13 cellular contexts compared by ENCODE assay signal in genomic region chr12:94768398-94769039, GRCh38.
DNase-seq lines count a peak whose midpoint lies in the region; ATAC-seq, FAIRE-seq and TF ChIP-seq lines count a peak whose summit lies in the region.
"Had no signal": no experiment of that assay in that cellular context is flagged by ENCODE, and none has a peak within 500 bp of the region (broad histone marks: within the 10 kb centered on the region; RNA-seq: fewer than 3 reads in every experiment).

No MANE protein-coding gene starts in this region.

- H3K9ac ChIP-seq in astrocyte (ENCODE audit: low read length), result no peak overlapping the region

- H3K9me3 ChIP-seq in astrocyte (ENCODE audit: insufficient read depth, low read depth, low read length), result no peaks in the 10 kb centered on the region
- no peaks in the 10 kb centered on the region for H3K9me3 ChIP-seq in stomach
- H3K9me3 ChIP-seq: ascending aorta had no signal

- no peak for FAIRE-seq in astrocyte (lab: Jason Lieb, UNC)

- no peaks in the 10 kb centered on the region for H3K9me3 Mint-ChIP-seq in astrocyte (ENCODE audit: unreplicated experiment)
- H3K9me3 Mint-ChIP-seq in activated CD8-positive, alpha-beta memory T cell treated with anti-CD3 and anti-CD28 coated beads, Interleukin-2, amount 10 ng/mL, durations not matched to agents 7 days and 5 days (ENCODE audit: low read depth), result no peaks in the 10 kb centered on the region

- H3K27me3 Mint-ChIP-seq in astrocyte (ENCODE audit: low read depth, unreplicated experiment), result peaks cover 9% of the 10 kb centered on the region
- peaks cover 50% of the 10 kb centered on the region for H3K27me3 Mint-ChIP-seq in activated CD8-positive, alpha-beta memory T cell treated with anti-CD3 and anti-CD28 coated beads, Interleukin-2, amount 10 ng/mL, durations not matched to agents 7 days and 5 days

- H3K27ac Mint-ChIP-seq in astrocyte (ENCODE audit: unreplicated experiment), result no peak overlapping the region
- H3K27ac Mint-ChIP-seq in activated CD8-positive, alpha-beta memory T cell treated with anti-CD3 and anti-CD28 coated beads, Interleukin-2, amount 10 ng/mL, durations not matched to agents 7 days and 5 days, result no peak overlapping the region

- H3K27me3 ChIP-seq in astrocyte (ENCODE audit: insufficient read depth, low read length) (peaks cover 45% of the 10 kb centered on the region), stomach (no peaks in the 10 kb centered on the region)
- H3K27me3 ChIP-seq: ascending aorta had no signal

- H3K4me2 ChIP-seq in astrocyte (ENCODE audit: low read length), result peak overlapping the region; percentile 49

- no peaks in the 10 kb centered on the region for H4K20me1 ChIP-seq in astrocyte (ENCODE audit: insufficient read depth, low read length)

- no peaks in the 10 kb centered on the region for H3K79me2 ChIP-seq in astrocyte (ENCODE audit: insufficient read depth, low read length)

- H3K36me3 Mint-ChIP-seq in astrocyte (ENCODE audit: low read depth, unreplicated experiment), result no peaks in the 10 kb centered on the region
- no peaks in the 10 kb centered on the region for H3K36me3 Mint-ChIP-seq in activated CD8-positive, alpha-beta memory T cell treated with anti-CD3 and anti-CD28 coated beads, Interleukin-2, amount 10 ng/mL, durations not matched to agents 7 days and 5 days

- ATAC-seq in GM19455 (IDR thresholded peaks at IDR 0.05; ENCODE audit: unreplicated experiment) (peak; percentile 50), HG03066 (IDR thresholded peaks at IDR 0.05; ENCODE audit: low read depth, unreplicated experiment) (peak; percentile 41)
- no peak for ATAC-seq in activated CD8-positive, alpha-beta memory T cell treated with anti-CD3 and anti-CD28 coated beads, Interleukin-2, amount 10 ng/mL, durations not matched to agents 7 days and 5 days

- H3K36me3 ChIP-seq in astrocyte (ENCODE audit: insufficient read depth, low read length) (no peaks in the 10 kb centered on the region), stomach (no peaks in the 10 kb centered on the region)
- H3K36me3 ChIP-seq: ascending aorta had no signal

- H2AFZ ChIP-seq in astrocyte (ENCODE audit: low read depth, low read length), result no peak overlapping the region

- TF ChIP-seq CTCF in astrocyte (IDR thresholded peaks at IDR 0.05; ENCODE audit: insufficient read depth, low read depth, low read length), result no peak
- TF ChIP-seq CTCF in stomach (IDR thresholded peaks at IDR 0.05), result no peak

- H3K4me1 ChIP-seq in astrocyte (ENCODE audit: insufficient read depth, low read length), result peaks cover 5% of the 10 kb centered on the region
- H3K4me1 ChIP-seq in stomach, result peaks cover 0 to 22% (median 16%) of the 10 kb centered on the region in 4 donors

- WGBS in stomach, 5 donors, result 53 to 72% (median 70%) methylated on average over 7 of the region's 7 CpGs

- no peak overlapping the region for H3K4me3 ChIP-seq in astrocyte (ENCODE audit: insufficient read depth, low read depth, low read length)
- H3K4me3 ChIP-seq in stomach, result no peak overlapping the region

- no peak overlapping the region for H3K27ac ChIP-seq in astrocyte (ENCODE audit: low read depth, low read length)
- H3K27ac ChIP-seq in stomach, result no peak overlapping the region
- H3K27ac ChIP-seq: ascending aorta had no signal

- no peak for TF ChIP-seq POLR2A in stomach (IDR thresholded peaks at IDR 0.05)

- H3K4me3 Mint-ChIP-seq in astrocyte (ENCODE audit: unreplicated experiment), result no peak overlapping the region
- H3K4me3 Mint-ChIP-seq in activated CD8-positive, alpha-beta memory T cell treated with anti-CD3 and anti-CD28 coated beads, Interleukin-2, amount 10 ng/mL, durations not matched to agents 7 days and 5 days, result no peak overlapping the region

- peaks cover 3% of the 10 kb centered on the region for H3K4me1 Mint-ChIP-seq in astrocyte (ENCODE audit: low read depth, unreplicated experiment)
- peaks cover 3% of the 10 kb centered on the region for H3K4me1 Mint-ChIP-seq in activated CD8-positive, alpha-beta memory T cell treated with anti-CD3 and anti-CD28 coated beads, Interleukin-2, amount 10 ng/mL, durations not matched to agents 7 days and 5 days

- DNase-seq in GF-D8 (lab: John Stamatoyannopoulos, UW) (peak; percentile 39), astrocyte (ENCODE audit: low read depth) (peak; percentile 9), T-helper 9 cell (no peak), OCI-M1 (lab: John Stamatoyannopoulos, UW) (no peak), stomach (no peak)
- DNase-seq in activated CD8-positive, alpha-beta memory T cell treated with anti-CD3 and anti-CD28 coated beads, Interleukin-2, amount 10 ng/mL, durations not matched to agents 7 days and 5 days, result no peak
- DNase-seq: H7, head of caudate nucleus, NCI-H345, occipital lobe had no signal

- TF ChIP-seq EP300 in stomach (IDR thresholded peaks at IDR 0.05), result no peak

- CTCF ChIA-PET in activated CD8-positive, alpha-beta memory T cell treated with anti-CD3 and anti-CD28 coated beads, Interleukin-2, amount 10 ng/mL, durations not matched to agents 7 days and 5 days (lab: Charles Lee), result no interaction called here

- intact Hi-C loops in stomach (cut with DNase I; ENCODE audit: low total_unique reads), result loop anchor here (10.0 kb wide), 1 partner anchor 224 kb away; no protein-coding TSS in a partner anchor

Comparison
In these comparisons a context has a peak if more than half of its experiments do, and no peak if none do; other contexts are left out.
1. DNase-seq: peak in GF-D8 (single experiment) and astrocyte (single experiment); none in activated CD8-positive, alpha-beta memory T cell treated with anti-CD3 and anti-CD28 coated beads, Interleukin-2, amount 10 ng/mL, durations not matched to agents 7 days and 5 days (single experiment), T-helper 9 cell (single experiment), OCI-M1 (single experiment) and stomach (single experiment).